In the genomic region with DNA sequence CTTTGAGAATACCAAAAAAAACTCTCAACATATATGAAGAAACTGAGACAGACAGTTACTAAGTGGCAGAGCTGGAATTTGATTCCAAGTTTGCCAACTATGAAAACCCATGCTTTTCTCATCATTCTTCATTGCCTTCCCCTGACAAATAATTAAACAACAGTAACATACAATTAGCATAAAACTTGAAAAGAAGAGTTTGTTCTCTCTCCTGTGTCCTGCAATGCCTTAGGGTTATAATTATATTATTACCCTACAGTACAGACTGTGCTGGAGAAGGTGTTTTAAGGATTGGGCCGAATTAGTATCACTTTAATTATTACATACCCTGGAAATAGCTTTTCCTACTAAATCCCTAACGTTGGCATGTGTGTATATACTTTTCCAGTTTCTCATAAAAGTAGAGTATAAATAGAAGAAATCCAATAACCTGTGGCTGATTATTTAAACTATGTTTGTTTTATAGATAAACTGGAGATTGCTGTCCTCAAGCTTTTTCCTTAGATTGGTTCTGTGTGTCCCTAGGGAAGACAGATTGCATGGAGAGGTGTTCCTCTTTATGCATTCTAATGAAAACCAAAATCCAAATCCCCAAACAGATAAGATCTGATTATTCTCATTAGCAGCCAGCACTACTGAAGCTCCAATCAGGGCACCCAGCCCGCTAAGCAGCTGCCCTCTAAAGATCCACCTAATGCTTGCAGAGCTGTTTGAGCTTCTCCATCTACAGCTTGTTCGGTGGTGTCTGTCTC, we compare ENCODE assay signal across 13 cellular contexts.
"Had no signal": no experiment of that assay in that cellular context is flagged by ENCODE, and none has a peak within 500 bp of the region (broad histone marks: within the 10 kb centered on the region; RNA-seq: fewer than 3 reads in every experiment).

No MANE protein-coding gene starts in this region.

- H3K4me1 ChIP-seq: tibial artery had no signal

- H3K27ac Mint-ChIP-seq: activated CD4-positive, alpha-beta memory T cell treated with anti-CD3 and anti-CD28 coated beads, Interleukin-2, amount 10 ng/mL, durations not matched to agents 7 days and 5 days; activated CD4-positive, alpha-beta T cell treated with anti-CD3 and anti-CD28 coated beads for 36 hours; effector memory CD8-positive, alpha-beta T cell; immature natural killer cell; natural killer cell had no signal

- H3K4me3 Mint-ChIP-seq: activated CD4-positive, alpha-beta memory T cell treated with anti-CD3 and anti-CD28 coated beads, Interleukin-2, amount 10 ng/mL, durations not matched to agents 7 days and 5 days; activated CD4-positive, alpha-beta T cell treated with anti-CD3 and anti-CD28 coated beads for 36 hours; activated T-cell treated with anti-CD3 and anti-CD28 coated beads, Interleukin-2, amount 50 U/mL, for 4 hours; effector memory CD8-positive, alpha-beta T cell; immature natural killer cell; natural killer cell had no signal

- H3K27me3 ChIP-seq: tibial artery had no signal

- H3K27ac ChIP-seq: tibial artery had no signal

- H3K4me1 Mint-ChIP-seq: activated CD4-positive, alpha-beta memory T cell treated with anti-CD3 and anti-CD28 coated beads, Interleukin-2, amount 10 ng/mL, durations not matched to agents 7 days and 5 days; activated CD4-positive, alpha-beta T cell treated with anti-CD3 and anti-CD28 coated beads for 36 hours; immature natural killer cell; natural killer cell had no signal

- DNase-seq: activated CD4-positive, alpha-beta memory T cell treated with anti-CD3 and anti-CD28 coated beads, Interleukin-2, amount 10 ng/mL, durations not matched to agents 7 days and 5 days; activated CD4-positive, alpha-beta T cell treated with anti-CD3 and anti-CD28 coated beads for 36 hours; activated effector memory CD4-positive, alpha-beta T cell treated with Interleukin-2 at 50 U/mL for 16 hours; activated naive CD4-positive, alpha-beta T cell treated with anti-CD3 and anti-CD28 coated beads, Interleukin-2, amount 50 U/mL, for 16 hours; activated T-cell treated with anti-CD3 and anti-CD28 coated beads, Interleukin-2, amount 50 U/mL, for 4 hours; dermis blood vessel endothelial cell; effector memory CD8-positive, alpha-beta T cell; foreskin melanocyte; immature natural killer cell; natural killer cell; stimulated activated CD4-positive, alpha-beta T cell treated with anti-CD3 and anti-CD28 coated beads, Interleukin-4, amount 100 ng/mL, for 24 hours; stimulated activated naive CD4-positive, alpha-beta T cell; tibial artery had no signal

- H3K36me3 Mint-ChIP-seq: natural killer cell had no signal

- H3K4me3 ChIP-seq: tibial artery had no signal

- ATAC-seq: activated CD4-positive, alpha-beta T cell treated with anti-CD3 and anti-CD28 coated beads for 36 hours; activated T-cell treated with anti-CD3 and anti-CD28 coated beads, Interleukin-2, amount 50 U/mL, for 4 hours; effector memory CD8-positive, alpha-beta T cell; natural killer cell had no signal

- H3K27me3 Mint-ChIP-seq: activated CD4-positive, alpha-beta memory T cell treated with anti-CD3 and anti-CD28 coated beads, Interleukin-2, amount 10 ng/mL, durations not matched to agents 7 days and 5 days; activated CD4-positive, alpha-beta T cell treated with anti-CD3 and anti-CD28 coated beads for 36 hours had no signal
